ENCODE assay signal across 8 cellular contexts in genomic region chr19:48645652-48646191, GRCh38. TPM values are rescaled to one million over a fixed set of nuclear protein-coding genes. Genes with fewer than 3 reads are reported as not detected.
DNase-seq lines count a peak whose midpoint lies in the region; ATAC-seq and TF ChIP-seq lines count a peak whose summit lies in the region.

Gene CA11, minus strand, starts transcription at chr19:48646187. Its CDS starts 555 bp downstream, at chr19:48645632.

- DNase-seq in EH (ENCODE audit: low read depth) (peak; percentile 36), NCI-H1105 (lab: John Stamatoyannopoulos, UW) (peak; percentile 48), caudate nucleus (lab: John Stamatoyannopoulos, UW) (peak in 27 of 61 donors; percentile 47 to 92 (median 62)), lower lobe of right lung (no peak), NCI-H345 treated with DMSO at 0.1 percent for 48 hours (lab: John Stamatoyannopoulos, UW; ENCODE audit: unreplicated experiment) (no peak), foreskin melanocyte (no peak)

- H3K27me3 ChIP-seq in lower lobe of right lung (ENCODE audit: low read depth): no peaks in the 10 kb centered on the region
- no peaks in the 10 kb centered on the region for H3K27me3 ChIP-seq in thymus (ENCODE audit: control insufficient read depth, insufficient read depth)

- WGBS in thymus: under 1% methylated on average over 9 of the region's 9 CpGs

- H3K9me3 ChIP-seq in lower lobe of right lung: no peaks in the 10 kb centered on the region
- H3K9me3 ChIP-seq in thymus (ENCODE audit: control insufficient read depth): no peaks in the 10 kb centered on the region

- H3K36me3 ChIP-seq in lower lobe of right lung: no peaks in the 10 kb centered on the region
- H3K36me3 ChIP-seq in thymus (ENCODE audit: control insufficient read depth, insufficient read depth): no peaks in the 10 kb centered on the region

- H3K4me3 ChIP-seq in lower lobe of right lung (peak within 1 kb of the TSS; percentile 63), thymus (ENCODE audit: low read length) (peak within 1 kb of the TSS; percentile 65)

- peaks cover 19% of the 10 kb centered on the region for H3K4me1 ChIP-seq in lower lobe of right lung
- H3K4me1 ChIP-seq in thymus (ENCODE audit: control insufficient read depth, insufficient read depth, low read length): peaks cover 24% of the 10 kb centered on the region

- intact Hi-C loops in lower lobe of right lung (cut with DNase I): no loop called here

- ATAC-seq in lower lobe of right lung (peak; percentile 13 to 22), GM21576 (IDR thresholded peaks at IDR 0.05; ENCODE audit: unreplicated experiment) (no peak)

- TF ChIP-seq CTCF in lower lobe of right lung (IDR thresholded peaks at IDR 0.05): no peak

- H3K27ac ChIP-seq in caudate nucleus (ENCODE audit: low read depth, low read length) (peak within 1 kb of the TSS; percentile 95), lower lobe of right lung (peak within 1 kb of the TSS; percentile 83), thymus (ENCODE audit: low read depth) (peak within 1 kb of the TSS; percentile 90)

RNA-seq across cellular contexts. Expression of gene CA11, which starts in this region (rescaled TPM):
- 7.8 TPM for total RNA-seq in lower lobe of right lung
- polyA plus RNA-seq in thymus: 15.3 TPM

Comparison
In these comparisons a context has a peak if more than half of its experiments do, and no peak if none do; other contexts are left out.
1. DNase-seq: peak in EH (single experiment) and NCI-H1105 (single experiment); none in lower lobe of right lung (single experiment), NCI-H345 treated with DMSO at 0.1 percent for 48 hours (single experiment) and foreskin melanocyte (single experiment).
2. Peak in every context shown above with its lines, with median percentiles within 50 percentile points of each other: H3K27ac ChIP-seq.